Comparison of ENCODE assay signal across 12 cellular contexts in genomic region chr4:13248621-13249298, GRCh38.
DNase-seq lines count a peak whose midpoint lies in the region; ATAC-seq and TF ChIP-seq lines count a peak whose summit lies in the region.
"Had no signal": no experiment of that assay in that cellular context is flagged by ENCODE, and none has a peak within 500 bp of the region (broad histone marks: within the 10 kb centered on the region; RNA-seq: fewer than 3 reads in every experiment).

No MANE protein-coding gene starts in this region.

- ATAC-seq in HG03139 (IDR thresholded peaks at IDR 0.05; ENCODE audit: unreplicated experiment): no peak

- no peaks in the 10 kb centered on the region for H3F3A ChIP-seq in SU-DHL-6 (ENCODE audit: insufficient read depth)

- H3K4me3 Mint-ChIP-seq in HFFc6: no peak overlapping the region

- H3K27me3 ChIP-seq in SU-DHL-6 (ENCODE audit: low read length): no peaks in the 10 kb centered on the region
- no peaks in the 10 kb centered on the region for H3K27me3 ChIP-seq in iPS DF 6.9 (ENCODE audit: control insufficient read depth, insufficient read depth, low read length)
- H3K27me3 ChIP-seq: neutrophil had no signal

- peaks cover 13% of the 10 kb centered on the region; the same call in 1 of the 2 replicates for H3K36me3 Mint-ChIP-seq in HFFc6 (ENCODE audit: low read depth)

- no peak overlapping the region for H3K4me3 ChIP-seq in SU-DHL-6 (ENCODE audit: insufficient read depth, low read length, poor library complexity, severe bottlenecking)
- no peak overlapping the region for H3K4me3 ChIP-seq in iPS DF 6.9 (ENCODE audit: low read length)

- H3K27ac ChIP-seq in C4-2B (no peak overlapping the region), SU-DHL-6 (ENCODE audit: low read depth, low read length) (no peak overlapping the region), iPS DF 6.9 (ENCODE audit: low read length) (no peak overlapping the region), substantia nigra (ENCODE audit: low read depth, low read length, poor library complexity, severe bottlenecking) (no peak overlapping the region)
- H3K27ac ChIP-seq: neutrophil had no signal

- no peaks in the 10 kb centered on the region for H3K4me1 Mint-ChIP-seq in HFFc6 (ENCODE audit: low read depth)

- no peaks in the 10 kb centered on the region for H3K36me3 ChIP-seq in SU-DHL-6 (ENCODE audit: low read length)
- no peaks in the 10 kb centered on the region for H3K36me3 ChIP-seq in iPS DF 6.9 (ENCODE audit: control insufficient read depth, insufficient read depth, low read length)
- H3K36me3 ChIP-seq: neutrophil had no signal

- peaks cover 40% of the 10 kb centered on the region for H3K9me3 Mint-ChIP-seq in HFFc6

- no peaks in the 10 kb centered on the region for H3K27me3 Mint-ChIP-seq in HFFc6 (ENCODE audit: insufficient read depth)

- H3K9me3 ChIP-seq in SU-DHL-6 (ENCODE audit: insufficient read depth, low read length) (no peaks in the 10 kb centered on the region), iPS DF 6.9 (ENCODE audit: control insufficient read depth, insufficient read depth, low read length) (no peaks in the 10 kb centered on the region)
- H3K9me3 ChIP-seq: neutrophil had no signal

- DNase-seq in HFFc6 (peak; percentile 38), iPS DF 6.9 (ENCODE audit: low read depth, low spot score) (peak; percentile 13), Ammon's horn (ENCODE audit: low spot score) (no peak), substantia nigra (lab: John Stamatoyannopoulos, UW) (no peak)
- DNase-seq in activated CD4-positive, CD25-positive, alpha-beta regulatory T cell (lab: John Stamatoyannopoulos, UW): no peak
- DNase-seq: KG1; NCI-H510A; stimulated activated CD4-positive, alpha-beta T cell treated with anti-CD3 and anti-CD28 coated beads, Interleukin-4, amount 100 ng/mL, for 1 hour had no signal

- no peak overlapping the region for H3K27ac Mint-ChIP-seq in HFFc6

- H3K9me2 ChIP-seq in SU-DHL-6 (replicated peaks; ENCODE audit: insufficient read depth, low read length): no peaks in the 10 kb centered on the region

- TF ChIP-seq CTCF in C4-2B (conservative IDR thresholded peaks at IDR 0.05) (peak; percentile 45), HFFc6 (IDR thresholded peaks at IDR 0.05) (peak; percentile 63), SU-DHL-6 (IDR thresholded peaks at IDR 0.05; ENCODE audit: insufficient read depth, low read length, poor library complexity, severe bottlenecking) (peak; percentile 32)

- H3K4me2 ChIP-seq in SU-DHL-6 (ENCODE audit: low read depth, low read length, poor library complexity, severe bottlenecking): no peak overlapping the region

- no peaks in the 10 kb centered on the region for H3K79me2 ChIP-seq in SU-DHL-6 (ENCODE audit: insufficient read depth, low read length)

- no peaks in the 10 kb centered on the region for H3K4me1 ChIP-seq in iPS DF 6.9 (ENCODE audit: control insufficient read depth, insufficient read depth, low read length)

- H4K20me1 ChIP-seq in SU-DHL-6 (ENCODE audit: low read depth, low read length): no peaks in the 10 kb centered on the region

- no peak overlapping the region for H2AFZ ChIP-seq in SU-DHL-6 (ENCODE audit: low read depth, low read length, severe bottlenecking)

- no peak overlapping the region for H3K9ac ChIP-seq in SU-DHL-6 (ENCODE audit: low read length)

- no CpG with 5 or more reads among the region's 2 CpGs for WGBS in iPS DF 6.9 (ENCODE audit: insufficient coverage, insufficient read length)

Comparison
In these comparisons a context has a peak if more than half of its experiments do, and no peak if none do; other contexts are left out.
1. DNase-seq: peak in HFFc6 (single experiment) and iPS DF 6.9 (single experiment); none in Ammon's horn (single experiment), activated CD4-positive, CD25-positive, alpha-beta regulatory T cell (0 of 4) and substantia nigra (0 of 49).
2. Peak in every context shown above with its lines, with median percentiles within 50 percentile points of each other: CTCF ChIP-seq.